Comparison of ENCODE assay signal across 1 cellular context in genomic region chr7:150302908-150303310, GRCh38.
TF ChIP-seq lines count a peak whose summit lies in the region.
"Not testable (repeated sequence)": the region's sequence is repeated elsewhere in the genome, so short reads cannot be mapped to it uniquely, and the experiment has no call there.

No MANE protein-coding gene starts in this region.

TF ChIP-seq in K562, 482 proteins besides CTCF, POLR2A, EP300 and RAD21 (continues in another document):
- TF ChIP-seq MTA3 (IDR thresholded peaks at IDR 0.05; ENCODE audit: borderline replicate concordance) (0 out of 2 replicates have a peak, but pooled peaks have one; percentile 85), CBX3 (IDR thresholded peaks at IDR 0.05; ENCODE audit: borderline replicate concordance in 1 of 2, low read length in 2 of 2) (peak in 1 of 2 experiments; percentile 19; a peak in 1 of 3 replicates), RBM25 (IDR thresholded peaks at IDR 0.05; ENCODE audit: low read depth, low read length, severe bottlenecking) (peak; percentile 97), KDM1A (IDR thresholded peaks at IDR 0.05) (peak in 1 of 2 experiments; percentile 74; a peak in 1 of 4 replicates), TFAP4 (CRISPR knock-in tag; IDR thresholded peaks at IDR 0.05; ENCODE audit: borderline replicate concordance) (0 out of 2 replicates have a peak, but pooled peaks have one; percentile 20), BCOR (IDR thresholded peaks at IDR 0.05) (peak; percentile 90; the same call in 1 of the 2 replicates), NRF1 (conservative IDR thresholded peaks at IDR 0.05 in 1 of 2, IDR thresholded peaks at IDR 0.05 in 1 of 2) (peak; percentile 15 to 42; a peak in 3 of 4 replicates), ARHGAP35 (IDR thresholded peaks at IDR 0.05; ENCODE audit: partially characterized antibody) (peak; percentile 82), E2F8 (IDR thresholded peaks at IDR 0.05; ENCODE audit: low read depth, partially characterized antibody) (peak; percentile 41), FOXK2 (conservative IDR thresholded peaks at IDR 0.05 in 1 of 2, IDR thresholded peaks at IDR 0.05 in 1 of 2; ENCODE audit: low read depth in 2 of 2) (peak; percentile 94 to 96), NR4A1 (tag; IDR thresholded peaks at IDR 0.05) (peak; percentile 71; the same call in 1 of the 2 replicates), ZNF316 (IDR thresholded peaks at IDR 0.05) (peak; percentile 82), GMEB1 (CRISPR knock-in tag; IDR thresholded peaks at IDR 0.05) (0 out of 2 replicates have a peak, but pooled peaks have one; percentile 10), ATF1 (tag; IDR thresholded peaks at IDR 0.05) (peak; percentile 61), FOXA3 (CRISPR knock-in tag; conservative IDR thresholded peaks at IDR 0.05 in 1 of 2, IDR thresholded peaks at IDR 0.05 in 1 of 2) (peak; percentile 69 to 74), ZBTB2 (IDR thresholded peaks at IDR 0.05) (peak; percentile 40; the same call in 1 of the 2 replicates), HDGF (IDR thresholded peaks at IDR 0.05) (peak; percentile 70), ZNF143 (CRISPR knock-in tag; IDR thresholded peaks at IDR 0.05) (peak; percentile 55; the same call in 1 of the 2 replicates), YY1 (IDR thresholded peaks at IDR 0.05; ENCODE audit: borderline replicate concordance in 1 of 3, control insufficient read depth in 1 of 3, extremely low read depth in 1 of 3, insufficient read depth in 3 of 3, insufficient read length in 1 of 3, insufficient replicate concordance in 2 of 3, low read depth in 1 of 3, low read length in 2 of 3) (peak in 1 of 3 experiments; percentile 15), DPF2 (IDR thresholded peaks at IDR 0.05) (peak; percentile 83), TBL1XR1 (IDR thresholded peaks at IDR 0.05; ENCODE audit: low read length in 2 of 2) (peak in 1 of 2 experiments; percentile 18; a peak in 1 of 4 replicates), ZBTB17 (CRISPR knock-in tag; IDR thresholded peaks at IDR 0.05) (peak; percentile 78), MECOM (CRISPR knock-in tag; IDR thresholded peaks at IDR 0.05) (peak; percentile 84), MTA1 (IDR thresholded peaks at IDR 0.05; ENCODE audit: borderline replicate concordance) (peak; percentile 85), FOSL1 (tag; conservative IDR thresholded peaks at IDR 0.05) (peak; percentile 67), NCOA1 (IDR thresholded peaks at IDR 0.05; ENCODE audit: low read depth) (0 out of 2 replicates have a peak, but pooled peaks have one; percentile 15), SMARCA5 (IDR thresholded peaks at IDR 0.05) (peak; percentile 96), NFE2 (IDR thresholded peaks at IDR 0.05; ENCODE audit: low read depth) (peak; percentile 77), GATAD2A (IDR thresholded peaks at IDR 0.05) (peak; percentile 78), ZNF639 (CRISPR knock-in tag; conservative IDR thresholded peaks at IDR 0.05 in 1 of 2, IDR thresholded peaks at IDR 0.05 in 1 of 2) (peak in 1 of 2 experiments; percentile 41; a peak in 1 of 4 replicates), FOXJ2 (tag; IDR thresholded peaks at IDR 0.05) (peak; percentile 83), ZNF318 (IDR thresholded peaks at IDR 0.05; ENCODE audit: borderline replicate concordance in 1 of 2, low read depth in 1 of 2) (peak in 1 of 2 experiments; percentile 77; a peak in 2 of 4 replicates), HDAC2 (IDR thresholded peaks at IDR 0.05) (peak; percentile 92), CREB3 (tag; conservative IDR thresholded peaks at IDR 0.05; ENCODE audit: low read depth) (peak; percentile 82; the same call in 1 of the 2 replicates), CEBPB (tag; IDR thresholded peaks at IDR 0.05) (peak; percentile 85), ATF7 (IDR thresholded peaks at IDR 0.05) (peak; percentile 78), SMARCA4 (IDR thresholded peaks at IDR 0.05) (peak; percentile 85), ARID1B (IDR thresholded peaks at IDR 0.05) (peak; percentile 74), SMAD3 (CRISPR knock-in tag; conservative IDR thresholded peaks at IDR 0.05) (peak; percentile 58; the same call in 1 of the 2 replicates), SMARCE1 (IDR thresholded peaks at IDR 0.05) (peak; percentile 83), HLTF (IDR thresholded peaks at IDR 0.05) (peak; percentile 97), CXXC5 (CRISPR knock-in tag; IDR thresholded peaks at IDR 0.05) (peak; percentile 65; the same call in 1 of the 2 replicates), NBN (IDR thresholded peaks at IDR 0.05; ENCODE audit: low read depth) (peak; percentile 62; the same call in 1 of the 2 replicates), C11orf30 (IDR thresholded peaks at IDR 0.05; ENCODE audit: low read depth) (peak; percentile 89), ZEB2 (IDR thresholded peaks at IDR 0.05) (peak; percentile 47), KLF6 (CRISPR knock-in tag; IDR thresholded peaks at IDR 0.05; ENCODE audit: borderline replicate concordance) (peak; percentile 11; the same call in 1 of the 2 replicates), ELF1 (tag; IDR thresholded peaks at IDR 0.05) (peak; percentile 55), MEIS2 (IDR thresholded peaks at IDR 0.05; ENCODE audit: partially characterized antibody) (peak; percentile 99), ARNT (IDR thresholded peaks at IDR 0.05) (peak in 1 of 2 experiments; percentile 80; a peak in 1 of 4 replicates)
- not testable (repeated sequence) for TF ChIP-seq NR4A1, ATF1 (CRISPR knock-in tag; IDR thresholded peaks at IDR 0.05)
